ENCODE assay signal across 18 cellular contexts in genomic region chr3:195884691-195885035, GRCh38.
"Had no signal": no experiment of that assay in that cellular context is flagged by ENCODE, and none has a peak within 500 bp of the region (broad histone marks: within the 10 kb centered on the region; RNA-seq: fewer than 3 reads in every experiment).

No MANE protein-coding gene starts in this region.

- H3K4me1 ChIP-seq: body of pancreas, pancreas had no signal

- H3K4me2 ChIP-seq: neural progenitor cell had no signal

- H3K27ac ChIP-seq: colonic mucosa, neural progenitor cell, pancreas had no signal

- H3K4me3 ChIP-seq: body of pancreas, colonic mucosa, neural progenitor cell, pancreas, skin epidermis, transverse colon had no signal

- H3K27me3 ChIP-seq: body of pancreas, colonic mucosa, neural progenitor cell, pancreas, transverse colon had no signal

- ATAC-seq: activated CD8-positive, alpha-beta T cell treated with anti-CD3 and anti-CD28 coated beads for 36 hours; left lobe of liver had no signal

- H3K36me3 ChIP-seq: colonic mucosa, neural progenitor cell, transverse colon had no signal

- H3K9me3 ChIP-seq: body of pancreas, colonic mucosa, pancreas, transverse colon had no signal

- H3K9ac ChIP-seq: neural progenitor cell had no signal

- DNase-seq: activated CD4-positive, alpha-beta T cell treated with anti-CD3 and anti-CD28 coated beads, Interleukin-2, amount 10 ng/mL, durations not matched to agents 24 days and 14 days; activated CD8-positive, alpha-beta T cell treated with anti-CD3 and anti-CD28 coated beads for 36 hours; activated naive CD4-positive, alpha-beta T cell treated with Interleukin-2 at 50 U/mL for 16 hours; activated naive CD8-positive, alpha-beta T cell treated with anti-CD3 and anti-CD28 coated beads, Interleukin-2, amount 10 ng/mL, durations not matched to agents 7 days and 5 days; activated T-cell treated with anti-CD3 and anti-CD28 coated beads, Interleukin-2, amount 50 U/mL, for 24 hours; amygdala; body of pancreas; mammary epithelial cell; naive B cell; stimulated activated CD4-positive, alpha-beta T cell treated with anti-CD3 and anti-CD28 coated beads, Interleukin-15, amount 100 ng/mL, for 24 hours; stimulated activated CD4-positive, alpha-beta T cell treated with anti-CD3 and anti-CD28 coated beads, Interleukin-2, amount 100 ng/mL, for 48 hours; T1000 had no signal
